ENCODE assay signal across 1 cellular context in genomic region chr1:23588749-23589505, GRCh38.
TF ChIP-seq lines count a peak whose summit lies in the region.

No MANE protein-coding gene starts in this region.

TF ChIP-seq in IMR-90, 13 proteins besides CTCF, POLR2A, EP300 and RAD21:
- TF ChIP-seq CEBPB (IDR thresholded peaks at IDR 0.05; ENCODE audit: low read depth, low read length) = 0 out of 2 replicates have a peak, but pooled peaks have one; percentile 9
- TF ChIP-seq RCOR1 (IDR thresholded peaks at IDR 0.05; ENCODE audit: insufficient replicate concordance, low read length) = no peak
